ENCODE assay signal across 2 cellular contexts in genomic region chr12:95529693-95530225, GRCh38.
TF ChIP-seq lines count a peak whose summit lies in the region.

No MANE protein-coding gene starts in this region.

TF ChIP-seq in SK-N-SH treated with all-trans-retinoic acid at 6 μM for 48 hours, 23 proteins besides CTCF, POLR2A, EP300 and RAD21 (continued from another document):
- TF ChIP-seq, protein P1, sequence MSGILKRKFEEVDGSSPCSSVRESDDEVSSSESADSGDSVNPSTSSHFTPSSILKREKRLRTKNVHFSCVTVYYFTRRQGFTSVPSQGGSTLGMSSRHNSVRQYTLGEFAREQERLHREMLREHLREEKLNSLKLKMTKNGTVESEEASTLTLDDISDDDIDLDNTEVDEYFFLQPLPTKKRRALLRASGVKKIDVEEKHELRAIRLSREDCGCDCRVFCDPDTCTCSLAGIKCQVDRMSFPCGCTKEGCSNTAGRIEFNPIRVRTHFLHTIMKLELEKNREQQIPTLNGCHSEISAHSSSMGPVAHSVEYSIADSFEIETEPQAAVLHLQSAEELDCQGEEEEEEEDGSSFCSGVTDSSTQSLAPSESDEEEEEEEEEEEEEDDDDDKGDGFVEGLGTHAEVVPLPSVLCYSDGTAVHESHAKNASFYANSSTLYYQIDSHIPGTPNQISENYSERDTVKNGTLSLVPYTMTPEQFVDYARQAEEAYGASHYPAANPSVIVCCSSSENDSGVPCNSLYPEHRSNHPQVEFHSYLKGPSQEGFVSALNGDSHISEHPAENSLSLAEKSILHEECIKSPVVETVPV (CRISPR knock-in tag; IDR thresholded peaks at IDR 0.05) = no peak
- TF ChIP-seq ISL1 (CRISPR knock-in tag; IDR thresholded peaks at IDR 0.05) (no peak), RARB (CRISPR knock-in tag; IDR thresholded peaks at IDR 0.05) (no peak), ZFP30 (CRISPR knock-in tag; IDR thresholded peaks at IDR 0.05) (no peak), ESRRG (CRISPR knock-in tag; IDR thresholded peaks at IDR 0.05) (no peak), GLIS3 (CRISPR knock-in tag; IDR thresholded peaks at IDR 0.05) (no peak), PPARA (CRISPR knock-in tag; IDR thresholded peaks at IDR 0.05; ENCODE audit: borderline replicate concordance) (no peak), ARNTL (CRISPR knock-in tag; IDR thresholded peaks at IDR 0.05; ENCODE audit: borderline replicate concordance, low read depth) (no peak), TOX (CRISPR knock-in tag; IDR thresholded peaks at IDR 0.05; ENCODE audit: borderline replicate concordance) (no peak)
- TF ChIP-seq, protein P2, sequence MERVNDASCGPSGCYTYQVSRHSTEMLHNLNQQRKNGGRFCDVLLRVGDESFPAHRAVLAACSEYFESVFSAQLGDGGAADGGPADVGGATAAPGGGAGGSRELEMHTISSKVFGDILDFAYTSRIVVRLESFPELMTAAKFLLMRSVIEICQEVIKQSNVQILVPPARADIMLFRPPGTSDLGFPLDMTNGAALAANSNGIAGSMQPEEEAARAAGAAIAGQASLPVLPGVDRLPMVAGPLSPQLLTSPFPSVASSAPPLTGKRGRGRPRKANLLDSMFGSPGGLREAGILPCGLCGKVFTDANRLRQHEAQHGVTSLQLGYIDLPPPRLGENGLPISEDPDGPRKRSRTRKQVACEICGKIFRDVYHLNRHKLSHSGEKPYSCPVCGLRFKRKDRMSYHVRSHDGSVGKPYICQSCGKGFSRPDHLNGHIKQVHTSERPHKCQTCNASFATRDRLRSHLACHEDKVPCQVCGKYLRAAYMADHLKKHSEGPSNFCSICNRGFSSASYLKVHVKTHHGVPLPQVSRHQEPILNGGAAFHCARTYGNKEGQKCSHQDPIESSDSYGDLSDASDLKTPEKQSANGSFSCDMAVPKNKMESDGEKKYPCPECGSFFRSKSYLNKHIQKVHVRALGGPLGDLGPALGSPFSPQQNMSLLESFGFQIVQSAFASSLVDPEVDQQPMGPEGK (CRISPR knock-in tag; IDR thresholded peaks at IDR 0.05; ENCODE audit: borderline replicate concordance) = no peak
TF ChIP-seq in SK-N-SH treated with all-trans-retinoic acid at 6 μM for 48 hours: peak in this region for 0.

TF ChIP-seq in SK-N-SH, 30 proteins besides CTCF, POLR2A, EP300 and RAD21 (continued from another document):
- TF ChIP-seq, protein P3, sequence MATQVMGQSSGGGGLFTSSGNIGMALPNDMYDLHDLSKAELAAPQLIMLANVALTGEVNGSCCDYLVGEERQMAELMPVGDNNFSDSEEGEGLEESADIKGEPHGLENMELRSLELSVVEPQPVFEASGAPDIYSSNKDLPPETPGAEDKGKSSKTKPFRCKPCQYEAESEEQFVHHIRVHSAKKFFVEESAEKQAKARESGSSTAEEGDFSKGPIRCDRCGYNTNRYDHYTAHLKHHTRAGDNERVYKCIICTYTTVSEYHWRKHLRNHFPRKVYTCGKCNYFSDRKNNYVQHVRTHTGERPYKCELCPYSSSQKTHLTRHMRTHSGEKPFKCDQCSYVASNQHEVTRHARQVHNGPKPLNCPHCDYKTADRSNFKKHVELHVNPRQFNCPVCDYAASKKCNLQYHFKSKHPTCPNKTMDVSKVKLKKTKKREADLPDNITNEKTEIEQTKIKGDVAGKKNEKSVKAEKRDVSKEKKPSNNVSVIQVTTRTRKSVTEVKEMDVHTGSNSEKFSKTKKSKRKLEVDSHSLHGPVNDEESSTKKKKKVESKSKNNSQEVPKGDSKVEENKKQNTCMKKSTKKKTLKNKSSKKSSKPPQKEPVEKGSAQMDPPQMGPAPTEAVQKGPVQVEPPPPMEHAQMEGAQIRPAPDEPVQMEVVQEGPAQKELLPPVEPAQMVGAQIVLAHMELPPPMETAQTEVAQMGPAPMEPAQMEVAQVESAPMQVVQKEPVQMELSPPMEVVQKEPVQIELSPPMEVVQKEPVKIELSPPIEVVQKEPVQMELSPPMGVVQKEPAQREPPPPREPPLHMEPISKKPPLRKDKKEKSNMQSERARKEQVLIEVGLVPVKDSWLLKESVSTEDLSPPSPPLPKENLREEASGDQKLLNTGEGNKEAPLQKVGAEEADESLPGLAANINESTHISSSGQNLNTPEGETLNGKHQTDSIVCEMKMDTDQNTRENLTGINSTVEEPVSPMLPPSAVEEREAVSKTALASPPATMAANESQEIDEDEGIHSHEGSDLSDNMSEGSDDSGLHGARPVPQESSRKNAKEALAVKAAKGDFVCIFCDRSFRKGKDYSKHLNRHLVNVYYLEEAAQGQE (IDR thresholded peaks at IDR 0.05; ENCODE audit: low read depth, low read length) = no peak
- TF ChIP-seq FOSL2 (IDR thresholded peaks at IDR 0.05; ENCODE audit: borderline replicate concordance, low read depth) (no peak), RCOR1 (IDR thresholded peaks at IDR 0.05; ENCODE audit: low read length) (no peak), POLR2AphosphoS5 (IDR thresholded peaks at IDR 0.05; ENCODE audit: low read depth, low read length) (no peak), SIN3A (IDR thresholded peaks at IDR 0.05; ENCODE audit: borderline replicate concordance, low read depth, low read length) (no peak), FOXJ3 (CRISPR knock-in tag; IDR thresholded peaks at IDR 0.05) (no peak), MXI1 (IDR thresholded peaks at IDR 0.05; ENCODE audit: low read depth, low read length) (no peak), YY1 (IDR thresholded peaks at IDR 0.05; ENCODE audit: low read depth) (no peak), JUND (IDR thresholded peaks at IDR 0.05) (no peak)
- TF ChIP-seq, protein P4, sequence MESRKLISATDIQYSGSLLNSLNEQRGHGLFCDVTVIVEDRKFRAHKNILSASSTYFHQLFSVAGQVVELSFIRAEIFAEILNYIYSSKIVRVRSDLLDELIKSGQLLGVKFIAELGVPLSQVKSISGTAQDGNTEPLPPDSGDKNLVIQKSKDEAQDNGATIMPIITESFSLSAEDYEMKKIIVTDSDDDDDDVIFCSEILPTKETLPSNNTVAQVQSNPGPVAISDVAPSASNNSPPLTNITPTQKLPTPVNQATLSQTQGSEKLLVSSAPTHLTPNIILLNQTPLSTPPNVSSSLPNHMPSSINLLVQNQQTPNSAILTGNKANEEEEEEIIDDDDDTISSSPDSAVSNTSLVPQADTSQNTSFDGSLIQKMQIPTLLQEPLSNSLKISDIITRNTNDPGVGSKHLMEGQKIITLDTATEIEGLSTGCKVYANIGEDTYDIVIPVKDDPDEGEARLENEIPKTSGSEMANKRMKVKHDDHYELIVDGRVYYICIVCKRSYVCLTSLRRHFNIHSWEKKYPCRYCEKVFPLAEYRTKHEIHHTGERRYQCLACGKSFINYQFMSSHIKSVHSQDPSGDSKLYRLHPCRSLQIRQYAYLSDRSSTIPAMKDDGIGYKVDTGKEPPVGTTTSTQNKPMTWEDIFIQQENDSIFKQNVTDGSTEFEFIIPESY (IDR thresholded peaks at IDR 0.05; ENCODE audit: borderline replicate concordance, low read depth) = no peak
- TF ChIP-seq, protein P5, sequence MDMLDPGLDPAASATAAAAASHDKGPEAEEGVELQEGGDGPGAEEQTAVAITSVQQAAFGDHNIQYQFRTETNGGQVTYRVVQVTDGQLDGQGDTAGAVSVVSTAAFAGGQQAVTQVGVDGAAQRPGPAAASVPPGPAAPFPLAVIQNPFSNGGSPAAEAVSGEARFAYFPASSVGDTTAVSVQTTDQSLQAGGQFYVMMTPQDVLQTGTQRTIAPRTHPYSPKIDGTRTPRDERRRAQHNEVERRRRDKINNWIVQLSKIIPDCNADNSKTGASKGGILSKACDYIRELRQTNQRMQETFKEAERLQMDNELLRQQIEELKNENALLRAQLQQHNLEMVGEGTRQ (IDR thresholded peaks at IDR 0.05; ENCODE audit: borderline replicate concordance, low read depth, low read length) = no peak
